Comparison of ENCODE assay signal across 25 cellular contexts in genomic region chr7:96397936-96398596, GRCh38.
DNase-seq lines count a peak whose midpoint lies in the region; FAIRE-seq and TF ChIP-seq lines count a peak whose summit lies in the region.
"Had no signal": no experiment of that assay in that cellular context is flagged by ENCODE, and none has a peak within 500 bp of the region (broad histone marks: within the 10 kb centered on the region; RNA-seq: fewer than 3 reads in every experiment).

No MANE protein-coding gene starts in this region.

- no peak for FAIRE-seq in small intestine (lab: Jason Lieb, UNC)
- FAIRE-seq: G401.6, HTR-8/SVneo, pancreas had no signal

- H3K79me2 ChIP-seq in neural progenitor cell (ENCODE audit: low read depth): no peaks in the 10 kb centered on the region

- H3K36me3 ChIP-seq in neural progenitor cell: no peaks in the 10 kb centered on the region
- no peaks in the 10 kb centered on the region for H3K36me3 ChIP-seq in small intestine (ENCODE audit: control insufficient read depth in 2 of 2, insufficient read depth in 2 of 2, low read length in 2 of 2)
- H3K36me3 ChIP-seq: heart left ventricle, pancreas had no signal

- TF ChIP-seq RAD21 in Ishikawa (IDR thresholded peaks at IDR 0.05; ENCODE audit: low read depth): no peak

- peaks cover 17% of the 10 kb centered on the region for H3K9me3 Mint-ChIP-seq in chondrocyte (ENCODE audit: low read depth)
- H3K9me3 Mint-ChIP-seq in neural progenitor cell: no peaks in the 10 kb centered on the region
- H3K9me3 Mint-ChIP-seq: effector memory CD8-positive, alpha-beta T cell had no signal

- TF ChIP-seq EP300 in Ishikawa (IDR thresholded peaks at IDR 0.05; ENCODE audit: borderline replicate concordance): no peak

- H3K9me3 ChIP-seq in neural progenitor cell (ENCODE audit: low read depth) (no peaks in the 10 kb centered on the region), small intestine (ENCODE audit: control insufficient read depth, low read depth) (no peaks in the 10 kb centered on the region)
- H3K9me3 ChIP-seq: heart left ventricle, pancreas had no signal

- no peak overlapping the region for H3K4me2 ChIP-seq in neural progenitor cell

- H2AFZ ChIP-seq in neural progenitor cell (replicated peaks): no peak overlapping the region

- H3K27ac ChIP-seq in neural progenitor cell: no peak overlapping the region
- H3K27ac ChIP-seq in small intestine (ENCODE audit: low read depth in 1 of 2, low read length in 1 of 2): no peak overlapping the region
- H3K27ac ChIP-seq: heart left ventricle, pancreas had no signal

- H3K27me3 ChIP-seq in neural progenitor cell (no peaks in the 10 kb centered on the region), small intestine (ENCODE audit: control insufficient read depth in 2 of 2, insufficient read depth in 2 of 2, low read length in 2 of 2) (no peaks in the 10 kb centered on the region)
- H3K27me3 ChIP-seq: heart left ventricle, pancreas had no signal

- H3K4me1 ChIP-seq in neural progenitor cell (no peaks in the 10 kb centered on the region), small intestine (ENCODE audit: control insufficient read depth in 2 of 2, insufficient read depth in 1 of 2, low read depth in 1 of 2, low read length in 1 of 2) (no peaks in the 10 kb centered on the region)
- H3K4me1 ChIP-seq: pancreas had no signal

- WGBS in small intestine, 3 donors: 87 to 90% (median 90%) methylated on average over 8 of the region's 8 CpGs

- H3K4me3 ChIP-seq in neural progenitor cell (no peak overlapping the region), small intestine (ENCODE audit: low read depth in 1 of 2, low read length in 2 of 2) (no peak overlapping the region)
- H3K4me3 ChIP-seq: heart left ventricle, pancreas had no signal

- H3K9ac ChIP-seq in neural progenitor cell: no peak overlapping the region

- DNase-seq in ELF-1 (ENCODE audit: low read depth, low spot score) (peak; percentile 10), chondrocyte (ENCODE audit: low spot score) (no peak), neural progenitor cell (ENCODE audit: low spot score) (peak; percentile 7), T1000 (lab: John Stamatoyannopoulos, UW) (no peak), SW480 (ENCODE audit: low spot score) (no peak), small intestine (no peak)
- DNase-seq: activated CD4-positive, alpha-beta T cell treated with anti-CD3 and anti-CD28 coated beads for 48 hours; activated CD8-positive, alpha-beta memory T cell treated with anti-CD3 and anti-CD28 coated beads, Interleukin-2, amount 50 U/mL, for 4 hours; activated gamma-delta T cell; AML-193; amniotic stem cell; effector memory CD8-positive, alpha-beta T cell; immature natural killer cell; naive B cell; NCI-H1436 treated with DMSO at 0.1 percent for 48 hours; NCI-H446; pancreas; stimulated activated CD4-positive, alpha-beta T cell treated with anti-CD3 and anti-CD28 coated beads, Interleukin-2, amount 100 ng/mL, for 24 hours; SW 1271 had no signal

- H3K36me3 Mint-ChIP-seq in chondrocyte (ENCODE audit: low read depth) (peaks cover 4% of the 10 kb centered on the region), neural progenitor cell (no peaks in the 10 kb centered on the region)
- H3K36me3 Mint-ChIP-seq: immature natural killer cell, type B pancreatic cell had no signal

- no peaks in the 10 kb centered on the region for H3F3A ChIP-seq in neural progenitor cell (ENCODE audit: low read depth)

- H3K4me3 Mint-ChIP-seq in chondrocyte (ENCODE audit: unreplicated experiment) (no peak overlapping the region), neural progenitor cell (no peak overlapping the region)
- H3K4me3 Mint-ChIP-seq: effector memory CD8-positive, alpha-beta T cell; immature natural killer cell; naive B cell; stimulated activated naive CD8-positive, alpha-beta T cell treated with anti-CD3 and anti-CD28 coated beads, Interleukin-15, Interleukin-2, amounts not matched to agents 100 ng/mL and 50 ng/mL, for 24 hours; type B pancreatic cell had no signal

- H3K27me3 Mint-ChIP-seq in chondrocyte (ENCODE audit: low read depth) (no peaks in the 10 kb centered on the region), neural progenitor cell (ENCODE audit: insufficient read depth, low read depth) (peaks cover 4% of the 10 kb centered on the region)
- H3K27me3 Mint-ChIP-seq: type B pancreatic cell had no signal

- H4K20me1 ChIP-seq in neural progenitor cell (ENCODE audit: low read depth): no peaks in the 10 kb centered on the region

- TF ChIP-seq CTCF in chondrocyte (IDR thresholded peaks at IDR 0.05) (no peak), neural progenitor cell (IDR thresholded peaks at IDR 0.05) (no peak)

- peak overlapping the region; percentile 36 for H3K27ac Mint-ChIP-seq in chondrocyte (ENCODE audit: unreplicated experiment)
- H3K27ac Mint-ChIP-seq in neural progenitor cell: no peak overlapping the region
- H3K27ac Mint-ChIP-seq: effector memory CD8-positive, alpha-beta T cell; immature natural killer cell; naive B cell; stimulated activated naive CD8-positive, alpha-beta T cell treated with anti-CD3 and anti-CD28 coated beads, Interleukin-15, Interleukin-2, amounts not matched to agents 100 ng/mL and 50 ng/mL, for 24 hours; type B pancreatic cell had no signal

- H3K4me1 Mint-ChIP-seq in chondrocyte (ENCODE audit: low read depth) (peaks cover 24% of the 10 kb centered on the region), neural progenitor cell (no peaks in the 10 kb centered on the region)
- H3K4me1 Mint-ChIP-seq: immature natural killer cell, naive B cell had no signal

TF ChIP-seq in Ishikawa, 13 proteins besides CTCF, POLR2A, EP300 and RAD21:
- no peak for TF ChIP-seq TAF1 (IDR thresholded peaks at IDR 0.05; ENCODE audit: low read depth)
- no peak for TF ChIP-seq ZBTB7A (IDR thresholded peaks at IDR 0.05; ENCODE audit: low read depth)
- peak; percentile 77 for TF ChIP-seq EGR1 (IDR thresholded peaks at IDR 0.05)
- no peak for TF ChIP-seq NFIC (IDR thresholded peaks at IDR 0.05)
- no peak for TF ChIP-seq TEAD4 (IDR thresholded peaks at IDR 0.05)
- no peak for TF ChIP-seq FOXM1 (IDR thresholded peaks at IDR 0.05; ENCODE audit: borderline replicate concordance, low read depth)
- TF ChIP-seq MAX (IDR thresholded peaks at IDR 0.05): no peak

Comparison
In these comparisons a context has a peak if more than half of its experiments do, and no peak if none do; other contexts are left out.
1. DNase-seq: peak in ELF-1 (single experiment) and neural progenitor cell (single experiment); none in chondrocyte (single experiment), T1000 (single experiment), SW480 (single experiment) and small intestine (single experiment).